In the genomic region with DNA sequence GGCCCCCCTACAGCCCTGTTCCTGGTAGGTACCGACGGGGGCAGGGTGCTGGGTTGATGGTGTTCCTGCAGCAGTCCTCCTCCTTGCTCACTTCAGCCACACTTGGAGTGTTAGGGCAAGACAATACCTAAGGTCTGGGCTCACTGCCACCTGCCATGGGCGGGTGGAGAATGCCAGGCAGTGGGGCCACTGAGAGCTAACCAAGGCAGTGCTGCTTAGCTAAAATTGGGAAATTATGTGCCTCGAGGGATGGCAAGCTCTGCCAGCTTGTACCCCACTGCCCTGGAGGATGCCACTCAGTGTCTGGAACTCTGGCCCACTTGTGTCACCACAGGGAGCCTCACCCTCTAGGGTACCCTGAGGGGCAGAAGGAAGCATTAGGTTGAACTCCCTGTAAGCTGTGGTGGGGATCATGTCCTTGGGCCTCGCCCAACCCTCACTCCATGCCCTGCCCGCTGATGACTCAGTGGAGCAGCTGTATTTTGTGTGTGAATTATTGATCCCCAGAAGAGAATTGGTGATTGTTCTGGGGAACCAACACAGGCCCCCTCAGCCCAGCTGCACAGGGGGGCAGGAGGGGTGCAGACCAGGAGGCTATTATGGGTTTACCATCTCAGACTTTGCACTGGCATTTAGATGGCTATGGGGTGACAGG, we compare ENCODE assay signal across 20 cellular contexts. TPM values are rescaled to one million over a fixed set of nuclear protein-coding genes. Genes with fewer than 3 reads are reported as not detected.
DNase-seq lines count a peak whose midpoint lies in the region; ATAC-seq, FAIRE-seq and TF ChIP-seq lines count a peak whose summit lies in the region.
"Had no signal": no experiment of that assay in that cellular context is flagged by ENCODE, and none has a peak within 500 bp of the region (broad histone marks: within the 10 kb centered on the region; RNA-seq: fewer than 3 reads in every experiment).

No MANE protein-coding gene starts in this region.

- H3K4me3 ChIP-seq in keratinocyte (ENCODE audit: control insufficient read depth in 2 of 3, extremely low read depth in 1 of 3, insufficient read depth in 2 of 3, low read depth in 1 of 3, low read length in 3 of 3) = peak overlapping the region in 1 of 3 experiments; percentile 28
- no peak overlapping the region for H3K4me3 ChIP-seq in thoracic aorta
- H3K4me3 ChIP-seq: psoas muscle, testis had no signal

- no peaks in the 10 kb centered on the region for H3K27me3 ChIP-seq in keratinocyte (ENCODE audit: control insufficient read depth, extremely low read depth, insufficient read depth, low read length)
- H3K27me3 ChIP-seq in thoracic aorta (replicated peaks; ENCODE audit: insufficient read depth) = no peaks in the 10 kb centered on the region
- H3K27me3 ChIP-seq: testis had no signal

- H3K9me1 ChIP-seq in keratinocyte (ENCODE audit: control insufficient read depth, extremely low read depth, insufficient read depth, low read length) = no peaks in the 10 kb centered on the region

- no peaks in the 10 kb centered on the region for H3K9me3 ChIP-seq in keratinocyte (ENCODE audit: control insufficient read depth, low read depth, low read length)
- no peaks in the 10 kb centered on the region for H3K9me3 ChIP-seq in thoracic aorta
- H3K9me3 ChIP-seq: psoas muscle, testis had no signal

- ATAC-seq in thoracic aorta (ENCODE audit: insufficient number of reproducible peaks, low FRiP score, low read depth) = no peak
- no peak for ATAC-seq in GM21737 (IDR thresholded peaks at IDR 0.05; ENCODE audit: unreplicated experiment)
- no peak for ATAC-seq in HG02678 (IDR thresholded peaks at IDR 0.05; ENCODE audit: unreplicated experiment)
- ATAC-seq: activated CD8-positive, alpha-beta memory T cell treated with anti-CD3 and anti-CD28 coated beads, Interleukin-2, amount 10 ng/mL, durations not matched to agents 7 days and 5 days; HepG2; psoas muscle had no signal

- dilution Hi-C loops in keratinocyte (cut with MboI; ENCODE audit: extremely low pct_ligation_motif_present, low sequenced_read_pairs) = no loop called here

- FAIRE-seq in keratinocyte (lab: Jason Lieb, UNC) = peak; percentile 44
- FAIRE-seq: G401.6, H54, HepG2, islet of Langerhans had no signal

- peaks cover 9% of the 10 kb centered on the region for H3K79me2 ChIP-seq in keratinocyte (ENCODE audit: control insufficient read depth, insufficient read depth, low read length)

- H4K20me1 ChIP-seq in keratinocyte (ENCODE audit: control insufficient read depth, extremely low read depth, insufficient read depth, low read length) = no peaks in the 10 kb centered on the region

- H3K36me3 ChIP-seq in keratinocyte (ENCODE audit: control insufficient read depth in 2 of 2, extremely low read depth in 1 of 2, insufficient read depth in 2 of 2, low read length in 2 of 2) (peaks cover 17 to 25% of the 10 kb centered on the region in 2 experiments), thoracic aorta (peaks cover 36% of the 10 kb centered on the region)

- DNase-seq in DMS53 (lab: John Stamatoyannopoulos, UW) = peak; percentile 58
- DNase-seq in DMS53 treated with DMSO at 0.1 percent for 48 hours (lab: John Stamatoyannopoulos, UW; ENCODE audit: unreplicated experiment) = no peak
- DNase-seq in anterior cingulate cortex (lab: John Stamatoyannopoulos, UW) = peak in 30 of 58 donors; percentile 21 to 79 (median 50)
- DNase-seq in keratinocyte (ENCODE audit: low read depth, low spot score) = no peak
- DNase-seq in thoracic aorta (ENCODE audit: low spot score) = no peak
- DNase-seq in SIG-M5 treated with dmso at 0.1 percent for 504 hours (lab: John Stamatoyannopoulos, UW; ENCODE audit: unreplicated experiment) = no peak
- DNase-seq: activated CD8-positive, alpha-beta memory T cell treated with anti-CD3 and anti-CD28 coated beads, Interleukin-2, amount 10 ng/mL, durations not matched to agents 7 days and 5 days; activated gamma-delta T cell treated with Interleukin-2 at 50 U/mL for 16 hours; stimulated activated CD4-positive, alpha-beta T cell treated with anti-CD3 and anti-CD28 coated beads, Interleukin-15, amount 100 ng/mL, for 24 hours; testis had no signal

- H3K27ac ChIP-seq in keratinocyte (ENCODE audit: control insufficient read depth, insufficient read depth, low read length) (peak overlapping the region; percentile 27), thoracic aorta (peak overlapping the region; percentile 31 to 42)
- H3K27ac ChIP-seq: 22Rv1, testis had no signal

- H2AFZ ChIP-seq in keratinocyte (ENCODE audit: control insufficient read depth, low read length) = no peak overlapping the region

- TF ChIP-seq CTCF in keratinocyte (optimal IDR thresholded peaks at IDR 0.05 in 1 of 3, IDR thresholded peaks at IDR 0.05 in 1 of 3, conservative IDR thresholded peaks at IDR 0.05 in 1 of 3; ENCODE audit: extremely low read depth in 1 of 3, insufficient read depth in 2 of 3, low read length in 3 of 3) = no peak
- TF ChIP-seq CTCF in thoracic aorta (IDR thresholded peaks at IDR 0.05) = no peak

- H3K9ac ChIP-seq in keratinocyte (ENCODE audit: control insufficient read depth, extremely low read depth, insufficient read depth, low read length) = no peak overlapping the region

- peak overlapping the region; percentile 44 for H3K4me2 ChIP-seq in keratinocyte (ENCODE audit: control insufficient read depth, extremely low read depth, insufficient read depth, low read depth, low read length)

- peaks cover 68% of the 10 kb centered on the region for H3K4me1 ChIP-seq in keratinocyte (ENCODE audit: control insufficient read depth, extremely low read depth, insufficient read depth, low read length)
- H3K4me1 ChIP-seq in thoracic aorta (ENCODE audit: control insufficient read depth in 1 of 2, low read depth in 2 of 2) = peaks cover 12 to 83% of the 10 kb centered on the region in 2 donors

RNA-seq across cellular contexts. Expression of gene PHLDB1, which starts 17.7 kb away (rescaled TPM):
- 35.0 to 46.8 TPM (median 38.4 TPM) in 3 replicates for polyA plus RNA-seq in keratinocyte
- polyA plus RNA-seq in keratinocyte (2011; ENCODE audit: low read depth) = 7.3 TPM
- polyA plus RNA-seq in keratinocyte (2011; cell fraction: cytosol; rRNA removed) = 22.1 and 33.7 TPM in 2 replicates
- 84.3 and 109 TPM in 2 replicates for polyA plus RNA-seq in keratinocyte (2011; cell fraction: nucleus; rRNA removed)
- polyA plus RNA-seq in keratinocyte (2012; ENCODE audit: low replicate concordance) = 9.4 and 52.0 TPM in 2 replicates
- polyA minus RNA-seq in keratinocyte = 61.9 to 100.0 TPM (median 61.9 TPM) in 3 replicates
- polyA minus RNA-seq in keratinocyte (2011; cell fraction: cytosol; rRNA and poly(A)+ RNA removed) = 73.3 TPM
- 59.3 and 72.3 TPM in 2 replicates for polyA minus RNA-seq in keratinocyte (2011; cell fraction: nucleus; rRNA and poly(A)+ RNA removed)
- total RNA-seq in thoracic aorta = 100 to 1,000 TPM; 206 to 377 TPM

RNA-seq across cellular contexts. Expression of gene ARCN1, which starts 53.0 kb away (rescaled TPM):
- 121 to 216 TPM (median 150 TPM) in 3 replicates for polyA plus RNA-seq in keratinocyte
- polyA plus RNA-seq in keratinocyte (2011; ENCODE audit: low read depth) = 77.9 TPM
- polyA plus RNA-seq in keratinocyte (2011; cell fraction: cytosol; rRNA removed) = 127 and 260 TPM in 2 replicates
- 159 and 176 TPM in 2 replicates for polyA plus RNA-seq in keratinocyte (2011; cell fraction: nucleus; rRNA removed)
- polyA plus RNA-seq in keratinocyte (2012; ENCODE audit: low replicate concordance) = 65.9 and 120 TPM in 2 replicates
- polyA minus RNA-seq in keratinocyte = 63.8 to 140 TPM (median 118 TPM) in 3 replicates
- 101 TPM for polyA minus RNA-seq in keratinocyte (2011; cell fraction: cytosol; rRNA and poly(A)+ RNA removed)
- polyA minus RNA-seq in keratinocyte (2011; cell fraction: nucleus; rRNA and poly(A)+ RNA removed) = 49.7 and 81.6 TPM in 2 replicates
- 100 to 1,000 TPM; 116 to 125 TPM for total RNA-seq in thoracic aorta

RNA-seq across cellular contexts. Expression of gene TREH, which starts 54.3 kb away (rescaled TPM):
- polyA plus RNA-seq in keratinocyte = not detected in 3 replicates
- not detected for polyA plus RNA-seq in keratinocyte (2011; ENCODE audit: low read depth)
- polyA plus RNA-seq in keratinocyte (2011; cell fraction: cytosol; rRNA removed) = not detected in 2 replicates
- not detected in 2 replicates for polyA plus RNA-seq in keratinocyte (2011; cell fraction: nucleus; rRNA removed)
- 0.03 and 0.08 TPM in 2 replicates for polyA plus RNA-seq in keratinocyte (2012; ENCODE audit: low replicate concordance)
- not detected in 3 replicates for polyA minus RNA-seq in keratinocyte
- not detected for polyA minus RNA-seq in keratinocyte (2011; cell fraction: cytosol; rRNA and poly(A)+ RNA removed)
- polyA minus RNA-seq in keratinocyte (2011; cell fraction: nucleus; rRNA and poly(A)+ RNA removed) = not detected in 2 replicates
- total RNA-seq in thoracic aorta = not detected
- total RNA-seq: activated CD8-positive, alpha-beta memory T cell treated with anti-CD3 and anti-CD28 coated beads, Interleukin-2, amount 10 ng/mL, durations not matched to agents 7 days and 5 days; CD4-positive, CD25-positive, alpha-beta regulatory T cell; glomerular endothelial cell; psoas muscle had no signal
- polyA plus RNA-seq: CD4-positive, CD25-positive, alpha-beta regulatory T cell had no signal

RNA-seq across cellular contexts. Expression of gene IFT46, which starts 59.4 kb away (rescaled TPM):
- polyA plus RNA-seq in keratinocyte = 31.2 to 34.9 TPM (median 32.9 TPM) in 3 replicates
- 27.7 TPM for polyA plus RNA-seq in keratinocyte (2011; ENCODE audit: low read depth)
- polyA plus RNA-seq in keratinocyte (2011; cell fraction: cytosol; rRNA removed) = 27.1 and 43.5 TPM in 2 replicates
- 36.1 and 37.4 TPM in 2 replicates for polyA plus RNA-seq in keratinocyte (2011; cell fraction: nucleus; rRNA removed)
- 14.1 and 17.4 TPM in 2 replicates for polyA plus RNA-seq in keratinocyte (2012; ENCODE audit: low replicate concordance)
- 24.6 to 32.6 TPM (median 29.2 TPM) in 3 replicates for polyA minus RNA-seq in keratinocyte
- 16.7 TPM for polyA minus RNA-seq in keratinocyte (2011; cell fraction: cytosol; rRNA and poly(A)+ RNA removed)
- 7.8 and 13.3 TPM in 2 replicates for polyA minus RNA-seq in keratinocyte (2011; cell fraction: nucleus; rRNA and poly(A)+ RNA removed)
- total RNA-seq in thoracic aorta = 10 to 100 TPM; 27.5 to 50.8 TPM

Comparison
In these comparisons a context has a peak if more than half of its experiments do, and no peak if none do; other contexts are left out.
1. DNase-seq: peak in DMS53 (single experiment) and anterior cingulate cortex (30 of 58); none in DMS53 treated with DMSO at 0.1 percent for 48 hours (single experiment), keratinocyte (single experiment), thoracic aorta (single experiment) and SIG-M5 treated with dmso at 0.1 percent for 504 hours (single experiment).